21 cellular contexts compared by ENCODE assay signal in the genomic region with DNA sequence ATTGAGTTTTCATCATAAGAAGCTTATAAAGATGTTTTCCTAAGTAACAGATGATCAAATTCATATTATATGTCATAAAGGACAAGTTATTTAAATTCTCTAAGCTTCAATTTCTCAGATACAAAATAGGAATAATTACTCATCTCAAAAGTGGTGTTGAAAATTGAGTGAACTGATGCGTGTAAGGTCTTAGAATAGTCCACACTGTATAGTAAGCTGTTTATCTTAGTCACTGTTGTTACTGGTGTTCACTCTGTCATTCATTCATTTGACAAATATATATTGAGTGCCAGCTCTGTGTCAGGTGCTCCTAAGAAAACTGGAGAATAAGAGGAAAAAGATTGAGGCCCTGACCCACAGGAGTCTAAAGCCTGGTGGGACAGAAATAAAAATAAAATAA.
A peak's percentile ranks its signal among the peaks of the same experiment; 100 is the strongest.
DNase-seq lines count a peak whose midpoint lies in the region; ATAC-seq and TF ChIP-seq lines count a peak whose summit lies in the region.
"Had no signal": no experiment of that assay in that cellular context is flagged by ENCODE, and none has a peak within 500 bp of the region (broad histone marks: within the 10 kb centered on the region; RNA-seq: fewer than 3 reads in every experiment).

No MANE protein-coding gene starts in this region.

- no peak overlapping the region for H3K4me3 ChIP-seq in SU-DHL-6 (ENCODE audit: insufficient read depth, low read length, poor library complexity, severe bottlenecking)
- H3K4me3 ChIP-seq in uterus = no peak overlapping the region
- H3K4me3 ChIP-seq: SJSA1 had no signal

- TF ChIP-seq POLR2A in GM18505 (IDR thresholded peaks at IDR 0.05; ENCODE audit: borderline replicate concordance, extremely low read depth, insufficient read depth, insufficient read length) = no peak
- TF ChIP-seq POLR2A in uterus (IDR thresholded peaks at IDR 0.05) = no peak

- no peaks in the 10 kb centered on the region for H3K4me1 ChIP-seq in uterus
- H3K4me1 ChIP-seq: SJSA1 had no signal

- no peak overlapping the region for H3K9ac ChIP-seq in SU-DHL-6 (ENCODE audit: low read length)

- H3K9me3 ChIP-seq in SU-DHL-6 (ENCODE audit: insufficient read depth, low read length) (no peaks in the 10 kb centered on the region), uterus (no peaks in the 10 kb centered on the region)
- H3K9me3 ChIP-seq: SJSA1 had no signal

- no peaks in the 10 kb centered on the region for H4K20me1 ChIP-seq in SU-DHL-6 (ENCODE audit: low read depth, low read length)

- no peak overlapping the region for H3K27ac ChIP-seq in SU-DHL-6 (ENCODE audit: low read depth, low read length)
- no peak overlapping the region for H3K27ac ChIP-seq in uterus
- H3K27ac ChIP-seq: SJSA1 had no signal

- H3F3A ChIP-seq in SU-DHL-6 (ENCODE audit: insufficient read depth) = no peaks in the 10 kb centered on the region

- intact Hi-C loops in uterus (cut with DNase I; ENCODE audit: low total_unique reads) = no loop called here

- no peak overlapping the region for H3K4me2 ChIP-seq in SU-DHL-6 (ENCODE audit: low read depth, low read length, poor library complexity, severe bottlenecking)

- H2AFZ ChIP-seq in SU-DHL-6 (ENCODE audit: low read depth, low read length, severe bottlenecking) = peak overlapping the region; percentile 30

- ATAC-seq in GM18505 (IDR thresholded peaks at IDR 0.05; ENCODE audit: unreplicated experiment) = peak; percentile 60
- ATAC-seq in GM19455 (IDR thresholded peaks at IDR 0.05; ENCODE audit: unreplicated experiment) = peak; percentile 61
- peak; percentile 78 for ATAC-seq in HG02973 (IDR thresholded peaks at IDR 0.05; ENCODE audit: unreplicated experiment)
- ATAC-seq: HepG2, T-helper 17 cell had no signal

- DNase-seq in OCI-M2 (lab: John Stamatoyannopoulos, UW; ENCODE audit: unreplicated experiment) = no peak
- DNase-seq in uterus = no peak
- DNase-seq in activated CD4-positive, alpha-beta T cell treated with anti-CD3 and anti-CD28 coated beads, Interleukin-2, amount 50 U/mL, for 48 hours = no peak
- no peak for DNase-seq in NCI-H2196 (lab: John Stamatoyannopoulos, UW; ENCODE audit: unreplicated experiment)
- DNase-seq: 8988T, COR-L47, DMS 273 treated with DMSO at 0.1 percent for 48 hours, GDM1, KG1, MV-4-11, NCI-H187, NCI-H226, NCI-H524, NCI-H82, T-helper 17 cell had no signal

- no peaks in the 10 kb centered on the region for H3K9me2 ChIP-seq in SU-DHL-6 (replicated peaks; ENCODE audit: insufficient read depth, low read length)

- TF ChIP-seq CTCF in SU-DHL-6 (IDR thresholded peaks at IDR 0.05; ENCODE audit: insufficient read depth, low read length, poor library complexity, severe bottlenecking) (no peak), uterus (IDR thresholded peaks at IDR 0.05) (no peak)

- no peaks in the 10 kb centered on the region for H3K27me3 ChIP-seq in SU-DHL-6 (ENCODE audit: low read length)
- no peaks in the 10 kb centered on the region for H3K27me3 ChIP-seq in uterus
- H3K27me3 ChIP-seq: SJSA1 had no signal

- H3K79me2 ChIP-seq in SU-DHL-6 (ENCODE audit: insufficient read depth, low read length) = no peaks in the 10 kb centered on the region

- H3K36me3 ChIP-seq in SU-DHL-6 (ENCODE audit: low read length) (no peaks in the 10 kb centered on the region), uterus (no peaks in the 10 kb centered on the region)
- H3K36me3 ChIP-seq: SJSA1 had no signal
